33 cellular contexts compared by ENCODE assay signal in genomic region chr12:11107719-11108118, GRCh38. TPM values are rescaled to one million over a fixed set of nuclear protein-coding genes. Genes with fewer than 3 reads are reported as not detected.
"Had no signal": no experiment of that assay in that cellular context is flagged by ENCODE, and none has a peak within 500 bp of the region (broad histone marks: within the 10 kb centered on the region; RNA-seq: fewer than 3 reads in every experiment).

No MANE protein-coding gene starts in this region.

- H3K27me3 Mint-ChIP-seq: activated CD4-positive, alpha-beta T cell treated with anti-CD3 and anti-CD28 coated beads for 36 hours; activated CD4-positive, alpha-beta T cell treated with anti-CD3 and anti-CD28 coated beads, Interleukin-2, amount 10 ng/mL, durations not matched to agents 7 days and 5 days had no signal

- H3K4me3 Mint-ChIP-seq: activated CD4-positive, alpha-beta T cell treated with anti-CD3 and anti-CD28 coated beads for 36 hours; activated CD4-positive, alpha-beta T cell treated with anti-CD3 and anti-CD28 coated beads, Interleukin-2, amount 10 ng/mL, durations not matched to agents 7 days and 5 days; activated CD8-positive, alpha-beta T cell treated with anti-CD3 and anti-CD28 coated beads, Interleukin-2, amount 10 ng/mL, durations not matched to agents 7 days and 5 days; activated T-cell treated with anti-CD3 and anti-CD28 coated beads, Interleukin-2, amount 50 U/mL, for 4 hours; brain; T-helper 1 cell treated with Interleukin-12 subunit alpha and Interleukin-12 subunit beta and Interleukin-4 antibody, amounts not matched to agents 30 μg/mL and 1 μg/mL, for 36 hours; T-helper 2 cell treated with Interferon-gamma antibody and Interleukin-4, amounts not matched to agents 5 μg/mL and 100 μg/mL, for 36 hours; WTC11 had no signal

- H3K4me3 ChIP-seq: adrenal gland, Peyer's patch, SJSA1 had no signal

- H3K27ac Mint-ChIP-seq: activated CD4-positive, alpha-beta T cell treated with anti-CD3 and anti-CD28 coated beads for 36 hours; activated CD4-positive, alpha-beta T cell treated with anti-CD3 and anti-CD28 coated beads, Interleukin-2, amount 10 ng/mL, durations not matched to agents 7 days and 5 days; brain; T-helper 2 cell treated with Interferon-gamma antibody and Interleukin-4, amounts not matched to agents 5 μg/mL and 100 μg/mL, for 36 hours; WTC11 had no signal

- H3K27me3 ChIP-seq: adrenal gland, Peyer's patch, SJSA1 had no signal

- DNase-seq: activated CD4-positive, alpha-beta T cell treated with anti-CD3 and anti-CD28 coated beads for 36 hours; activated CD4-positive, alpha-beta T cell treated with anti-CD3 and anti-CD28 coated beads, Interleukin-2, amount 10 ng/mL, durations not matched to agents 7 days and 5 days; activated CD4-positive, alpha-beta T cell treated with anti-CD3 and anti-CD28 coated beads, Interleukin-2, amount 50 U/mL, for 48 hours; activated CD8-positive, alpha-beta T cell treated with anti-CD3 and anti-CD28 coated beads, Interleukin-2, amount 10 ng/mL, durations not matched to agents 7 days and 5 days; activated effector memory CD4-positive, alpha-beta T cell treated with anti-CD3 and anti-CD28 coated beads, Interleukin-2, amount 50 U/mL, for 16 hours; activated naive CD4-positive, alpha-beta T cell; activated naive CD4-positive, alpha-beta T cell treated with anti-CD3 and anti-CD28 coated beads, Interleukin-2, amount 50 U/mL, for 16 hours; activated T-cell treated with anti-CD3 and anti-CD28 coated beads, Interleukin-2, amount 50 U/mL, for 4 hours; adrenal gland; central memory CD4-positive, alpha-beta T cell; MM.1S; MV-4-11; NCI-H1092; NCI-H1436 treated with DMSO at 0.1 percent for 48 hours; NCI-H1694 treated with DMSO at 0.1 percent for 48 hours; NCI-H2029; NCI-H345; NCI-H524 treated with DMSO at 0.1 percent for 48 hours; NK-92 treated with Interleukin-12 subunit alpha and Interleukin-12 subunit beta, amount 100 ng/mL, for 24 hours; PC-3; Peyer's patch; RPMI8226; SHP77 treated with DMSO at 0.1 percent for 48 hours; SK-N-SH had no signal

- H3K9me2 ChIP-seq: SK-N-SH had no signal

- H3K4me1 ChIP-seq: adrenal gland, Peyer's patch, SJSA1 had no signal

- H3K36me3 ChIP-seq: adrenal gland, Peyer's patch had no signal

- FAIRE-seq: TTC549 had no signal

- H3K4me2 ChIP-seq: KMS-11, SK-N-SH had no signal

- H3K4me1 Mint-ChIP-seq: brain had no signal

- H3K27ac ChIP-seq: adrenal gland, KMS-11, Peyer's patch, SJSA1 had no signal

- ATAC-seq: activated CD4-positive, alpha-beta T cell treated with anti-CD3 and anti-CD28 coated beads for 36 hours; activated CD4-positive, CD25-positive, alpha-beta regulatory T cell treated with anti-CD3 and anti-CD28 coated beads, Interleukin-2, amount 50 U/mL, for 24 hours; activated CD8-positive, alpha-beta T cell treated with anti-CD3 and anti-CD28 coated beads, Interleukin-2, amount 10 ng/mL, durations not matched to agents 7 days and 5 days; activated T-cell treated with anti-CD3 and anti-CD28 coated beads, Interleukin-2, amount 50 U/mL, for 4 hours; PC-3; WTC11 had no signal

- H3K9ac ChIP-seq: KMS-11, SK-N-SH had no signal

- H3K9me3 ChIP-seq: SK-N-SH had no signal

RNA-seq across cellular contexts. Expression of gene TAS2R43, which starts 15.6 kb away (rescaled TPM):
- total RNA-seq: NCI-H460, PC-3 had no signal
- polyA plus RNA-seq: adrenal gland, SK-N-SH had no signal
